2 cellular contexts compared by ENCODE assay signal in genomic region chr19:3404324-3405260, GRCh38.
A peak's percentile ranks its signal among the peaks of the same experiment; 100 is the strongest.
TF ChIP-seq lines count a peak whose summit lies in the region.

No MANE protein-coding gene starts in this region.

TF ChIP-seq in IMR-90, 13 proteins besides CTCF, POLR2A, EP300 and RAD21:
- TF ChIP-seq NFE2L2 (IDR thresholded peaks at IDR 0.05; ENCODE audit: low read depth, low read length) (no peak), BHLHE40 (IDR thresholded peaks at IDR 0.05; ENCODE audit: low read depth, low read length) (peak; percentile 48; the same call in 1 of the 2 replicates), CHD1 (IDR thresholded peaks at IDR 0.05; ENCODE audit: low read depth, low read length) (no peak), RCOR1 (IDR thresholded peaks at IDR 0.05; ENCODE audit: insufficient replicate concordance, low read length) (no peak), CEBPB (IDR thresholded peaks at IDR 0.05; ENCODE audit: low read depth, low read length) (peak; percentile 5; the same call in 1 of the 2 replicates), USF2 (IDR thresholded peaks at IDR 0.05; ENCODE audit: low read depth, low read length) (no peak), MXI1 (IDR thresholded peaks at IDR 0.05; ENCODE audit: borderline replicate concordance, low read depth, low read length) (no peak), MAFK (IDR thresholded peaks at IDR 0.05; ENCODE audit: low read depth, low read length) (no peak), MAZ (IDR thresholded peaks at IDR 0.05; ENCODE audit: borderline replicate concordance, low read depth, low read length) (peak; percentile 55), RFX5 (IDR thresholded peaks at IDR 0.05; ENCODE audit: low read depth, low read length) (no peak), SMC3 (IDR thresholded peaks at IDR 0.05; ENCODE audit: low read depth, low read length) (no peak), ELK1 (IDR thresholded peaks at IDR 0.05; ENCODE audit: borderline replicate concordance, low read depth, low read length) (no peak), FOS (IDR thresholded peaks at IDR 0.05; ENCODE audit: low read depth, low read length) (no peak; the same call in 1 of the 2 replicates)

TF ChIP-seq in H1, 55 proteins besides CTCF, POLR2A, EP300 and RAD21:
- TF ChIP-seq KDM5A (IDR thresholded peaks at IDR 0.05; ENCODE audit: low read length) (no peak), CREB1 (IDR thresholded peaks at IDR 0.05) (peak; percentile 25; the same call in 1 of the 2 replicates), EZH2 (IDR thresholded peaks at IDR 0.05; ENCODE audit: low read depth, low read length, severe bottlenecking) (no peak), KDM1A (IDR thresholded peaks at IDR 0.05; ENCODE audit: borderline replicate concordance, low read length) (no peak), MAFK (IDR thresholded peaks at IDR 0.05; ENCODE audit: low read depth, low read length) (no peak), GABPA (IDR thresholded peaks at IDR 0.05; ENCODE audit: borderline replicate concordance, insufficient read depth, low read length) (no peak), SP4 (IDR thresholded peaks at IDR 0.05; ENCODE audit: low read length) (no peak), JUND (IDR thresholded peaks at IDR 0.05; ENCODE audit: low read length) (0 out of 2 replicates have a peak, but pooled peaks have one; percentile 31), SIRT6 (IDR thresholded peaks at IDR 0.05; ENCODE audit: low read length) (no peak), SAP30 (IDR thresholded peaks at IDR 0.05; ENCODE audit: insufficient read depth, insufficient replicate concordance, low read length) (no peak), ATF2 (IDR thresholded peaks at IDR 0.05; ENCODE audit: low read length) (0 out of 2 replicates have a peak, but pooled peaks have one; percentile 26), HDAC2 (IDR thresholded peaks at IDR 0.05; ENCODE audit: borderline replicate concordance in 1 of 2, low read depth in 2 of 2, low read length in 2 of 2) (no peak), YY1 (IDR thresholded peaks at IDR 0.05; ENCODE audit: low read depth, low read length) (peak; percentile 97), CHD1 (IDR thresholded peaks at IDR 0.05; ENCODE audit: low read depth, low read length) (no peak), TCF12 (IDR thresholded peaks at IDR 0.05; ENCODE audit: low read depth, low read length) (no peak), SP2 (IDR thresholded peaks at IDR 0.05; ENCODE audit: low read length) (no peak), ZNF274 (IDR thresholded peaks at IDR 0.05; ENCODE audit: borderline replicate concordance, extremely low read depth, low read length) (no peak)
